In genomic region chr6:166625356-166625755, GRCh38 we compare ENCODE assay signal across 10 cellular contexts. TPM values are rescaled to one million over a fixed set of nuclear protein-coding genes. Genes with fewer than 3 reads are reported as not detected.
DNase-seq lines count a peak whose midpoint lies in the region; ATAC-seq and TF ChIP-seq lines count a peak whose summit lies in the region.
"Had no signal": no experiment of that assay in that cellular context is flagged by ENCODE, and none has a peak within 500 bp of the region (broad histone marks: within the 10 kb centered on the region; RNA-seq: fewer than 3 reads in every experiment).

No MANE protein-coding gene starts in this region.

- peak overlapping the region in 3 of 4 donors; percentile 85 to 90 (median 87) for H3K27ac ChIP-seq in gastroesophageal sphincter
- H3K27ac ChIP-seq: A549 had no signal

- TF ChIP-seq POLR2A in gastroesophageal sphincter (IDR thresholded peaks at IDR 0.05), result no peak

- H3K9me3 ChIP-seq in gastroesophageal sphincter (no peaks in the 10 kb centered on the region), skeletal muscle satellite cell (replicated peaks; ENCODE audit: low read length) (no peaks in the 10 kb centered on the region)
- H3K9me3 ChIP-seq: A549 had no signal

- peak overlapping the region; percentile 92 for H3K4me2 ChIP-seq in skeletal muscle satellite cell (ENCODE audit: low read length)

- H3K9ac ChIP-seq in skeletal muscle satellite cell (ENCODE audit: low read depth, low read length), result peak overlapping the region; percentile 95

- no peaks in the 10 kb centered on the region for H3K9me3 Mint-ChIP-seq in T-helper 2 cell treated with Interferon-gamma antibody and Interleukin-4, amounts not matched to agents 5 μg/mL and 100 μg/mL, for 36 hours
- no peaks in the 10 kb centered on the region for H3K9me3 Mint-ChIP-seq in activated B cell treated with CpG ODN at 0.5 μM for 24 hours

- TF ChIP-seq EP300 in gastroesophageal sphincter (IDR thresholded peaks at IDR 0.05), result no peak

- H3K4me1 Mint-ChIP-seq in T-helper 2 cell treated with Interferon-gamma antibody and Interleukin-4, amounts not matched to agents 5 μg/mL and 100 μg/mL, for 36 hours (ENCODE audit: low read depth), result peaks cover 22% of the 10 kb centered on the region
- H3K4me1 Mint-ChIP-seq in activated B cell treated with CpG ODN at 0.5 μM for 24 hours, result peaks cover 17% of the 10 kb centered on the region

- peak overlapping the region; percentile 81 for H3K4me3 Mint-ChIP-seq in T-helper 2 cell treated with Interferon-gamma antibody and Interleukin-4, amounts not matched to agents 5 μg/mL and 100 μg/mL, for 36 hours
- H3K4me3 Mint-ChIP-seq in activated B cell treated with CpG ODN at 0.5 μM for 24 hours, result peak overlapping the region; percentile 83

- peaks cover 54% of the 10 kb centered on the region for H3K27me3 Mint-ChIP-seq in T-helper 2 cell treated with Interferon-gamma antibody and Interleukin-4, amounts not matched to agents 5 μg/mL and 100 μg/mL, for 36 hours (ENCODE audit: low read depth)
- peaks cover 22% of the 10 kb centered on the region for H3K27me3 Mint-ChIP-seq in activated B cell treated with CpG ODN at 0.5 μM for 24 hours

- H3K27me3 ChIP-seq in gastroesophageal sphincter (no peaks in the 10 kb centered on the region), skeletal muscle satellite cell (ENCODE audit: control insufficient read depth, insufficient read depth, low read length) (no peaks in the 10 kb centered on the region), H7 (ENCODE audit: control insufficient read depth, insufficient read depth, low read length) (peaks cover 19% of the 10 kb centered on the region)

- 22 to 50% methylated on average over 1 to 2 of the region's 5 CpGs for WGBS in gastroesophageal sphincter (ENCODE audit: low coverage in 1 of 2), 2 donors

- H3K4me1 ChIP-seq in gastroesophageal sphincter (peaks cover 0 to 73% (median 23%) of the 10 kb centered on the region in 3 donors), skeletal muscle satellite cell (ENCODE audit: control insufficient read depth, insufficient read depth, low read length) (peaks cover 60% of the 10 kb centered on the region)

- H3K27ac Mint-ChIP-seq in T-helper 2 cell treated with Interferon-gamma antibody and Interleukin-4, amounts not matched to agents 5 μg/mL and 100 μg/mL, for 36 hours, result no peak overlapping the region
- no peak overlapping the region for H3K27ac Mint-ChIP-seq in activated B cell treated with CpG ODN at 0.5 μM for 24 hours

- intact Hi-C loops in activated B cell treated with CpG ODN at 0.5 μM for 24 hours (cut with micrococcal nuclease), result loop anchor here (5.0 to 10.0 kb wide), 4 partner anchors 111 to 422 kb away; partner anchors contain the start of gene SFT2D1

- ATAC-seq in activated B cell treated with CpG ODN at 0.5 μM for 24 hours (ENCODE audit: low read depth) (no peak), gastroesophageal sphincter (no peak), HG02571 (IDR thresholded peaks at IDR 0.05; ENCODE audit: unreplicated experiment) (no peak), HG03342 (IDR thresholded peaks at IDR 0.05; ENCODE audit: unreplicated experiment) (no peak)
- ATAC-seq: A549, GM12878 had no signal

- DNase-seq in T-helper 2 cell treated with Interferon-gamma antibody and Interleukin-4, amounts not matched to agents 5 μg/mL and 100 μg/mL, for 36 hours (ENCODE audit: low spot score), result no peak
- no peak for DNase-seq in T-helper 2 cell
- no peak for DNase-seq in activated B cell treated with CpG ODN at 0.5 μM for 24 hours
- DNase-seq in H7, result no peak

- POLR2A ChIA-PET in activated B cell treated with CpG ODN at 0.5 μM for 24 hours (lab: Charles Lee), result no interaction called here

- TF ChIP-seq CTCF in activated B cell treated with CpG ODN at 0.5 μM for 24 hours (IDR thresholded peaks at IDR 0.05), result no peak
- no peak for TF ChIP-seq CTCF in gastroesophageal sphincter (IDR thresholded peaks at IDR 0.05)

- CTCF ChIA-PET in activated B cell treated with CpG ODN at 0.5 μM for 24 hours (lab: Charles Lee), result no interaction called here

- H3K36me3 ChIP-seq in gastroesophageal sphincter (no peaks in the 10 kb centered on the region), skeletal muscle satellite cell (ENCODE audit: insufficient read depth, low read length) (peaks cover 9% of the 10 kb centered on the region), H7 (replicated peaks; ENCODE audit: control insufficient read depth, insufficient read depth, low read length) (no peaks in the 10 kb centered on the region)

- no peaks in the 10 kb centered on the region for H3K36me3 Mint-ChIP-seq in T-helper 2 cell treated with Interferon-gamma antibody and Interleukin-4, amounts not matched to agents 5 μg/mL and 100 μg/mL, for 36 hours (ENCODE audit: low read depth)
- no peaks in the 10 kb centered on the region for H3K36me3 Mint-ChIP-seq in activated B cell treated with CpG ODN at 0.5 μM for 24 hours (ENCODE audit: low read depth)

- H3K4me3 ChIP-seq in gastroesophageal sphincter (peak overlapping the region; percentile 73 to 91), skeletal muscle satellite cell (ENCODE audit: low read length) (peak overlapping the region; percentile 92), H7 (ENCODE audit: insufficient read depth, low read depth, low read length) (no peak overlapping the region)

RNA-seq across cellular contexts. Expression of gene RPS6KA2, which starts 1.7 kb away (rescaled TPM):
- total RNA-seq in activated B cell treated with CpG ODN at 0.5 μM for 24 hours (13.9 and 14.4 TPM in 2 replicates), gastroesophageal sphincter (100 to 1,000 TPM in 1 of 4 donors, 10 to 100 TPM in 3; 55.4 to 119 (median 76.4) TPM)
- total RNA-seq in skeletal muscle satellite cell (2012; rRNA removed), result 58.8 and 60.7 TPM in 2 replicates
- 10.3 and 12.7 TPM in 2 replicates for total RNA-seq in H7 (2014; rRNA removed; shearing (Covaris generic))

RNA-seq across cellular contexts. Expression of gene RAMACL, which starts 38.9 kb away (rescaled TPM):
- 1.8 and 2.3 TPM in 2 replicates for total RNA-seq in activated B cell treated with CpG ODN at 0.5 μM for 24 hours
- 1 to 10 TPM in 3 of 4 donors, under 1 TPM in 1; 0.27 to 2.5 (median 1.7) TPM for total RNA-seq in gastroesophageal sphincter
- 2.6 and 3.5 TPM in 2 replicates for total RNA-seq in skeletal muscle satellite cell (2012; rRNA removed)
- 0.18 TPM in 1 of 2 replicates, not detected in the other for total RNA-seq in H7 (2014; rRNA removed; shearing (Covaris generic))
